Comparison of ENCODE assay signal across 18 cellular contexts in the genomic region with DNA sequence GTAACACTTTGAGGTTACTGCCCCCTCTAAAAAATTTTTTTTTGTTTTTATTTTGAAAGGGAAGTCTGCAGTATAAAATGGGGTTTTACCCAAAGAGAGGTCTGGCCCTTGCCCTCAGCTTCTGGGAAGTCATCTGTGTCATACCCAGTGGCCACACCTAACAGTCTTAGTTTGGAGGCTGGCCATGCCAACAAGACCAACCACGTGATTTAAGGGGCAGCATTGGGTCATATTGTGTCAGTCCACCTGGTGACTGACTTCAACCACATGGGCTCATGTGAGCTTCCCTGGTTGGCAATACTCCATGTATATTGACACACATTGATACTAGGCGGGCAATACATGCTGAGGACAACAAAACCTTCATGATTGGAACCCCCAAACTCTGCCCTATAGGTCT.
DNase-seq lines count a peak whose midpoint lies in the region; ATAC-seq and TF ChIP-seq lines count a peak whose summit lies in the region.
"Had no signal": no experiment of that assay in that cellular context is flagged by ENCODE, and none has a peak within 500 bp of the region (broad histone marks: within the 10 kb centered on the region; RNA-seq: fewer than 3 reads in every experiment).

No MANE protein-coding gene starts in this region.

- H2AFZ ChIP-seq in mammary epithelial cell (ENCODE audit: low read depth, low read length), result no peak overlapping the region

- TF ChIP-seq EP300 in suprapubic skin (IDR thresholded peaks at IDR 0.05), result no peak

- H3K36me3 Mint-ChIP-seq in MCF 10A (ENCODE audit: insufficient read depth, unreplicated experiment), result no peaks in the 10 kb centered on the region
- H3K36me3 Mint-ChIP-seq: CD14-positive monocyte; CD4-positive, alpha-beta memory T cell had no signal

- BruUV-seq in MCF 10A (replicated peaks; lab: Mats Ljungman, UMichigan) (no TSS peak), mammary epithelial cell (replicated peaks; lab: Mats Ljungman, UMichigan) (no TSS peak)

- H3K9me3 ChIP-seq in mammary epithelial cell (replicated peaks; ENCODE audit: insufficient read depth, low read length), result no peaks in the 10 kb centered on the region
- H3K9me3 ChIP-seq in right lobe of liver, result no peaks in the 10 kb centered on the region
- H3K9me3 ChIP-seq in suprapubic skin, result no peaks in the 10 kb centered on the region
- H3K9me3 ChIP-seq: A549 had no signal

- no peak overlapping the region for H3K4me3 Mint-ChIP-seq in MCF 10A (ENCODE audit: unreplicated experiment)
- H3K4me3 Mint-ChIP-seq: CD14-positive monocyte; CD4-positive, alpha-beta memory T cell; H9 had no signal

- TF ChIP-seq POLR2A in right lobe of liver (IDR thresholded peaks at IDR 0.05), result no peak
- no peak for TF ChIP-seq POLR2A in suprapubic skin (IDR thresholded peaks at IDR 0.05)

- DNase-seq in MCF 10A (ENCODE audit: unreplicated experiment) (peak; percentile 15), mammary epithelial cell (no peak), glomerular visceral epithelial cell (ENCODE audit: extremely low spot score) (peak; percentile 15), right lobe of liver (no peak), NCI-H2029 treated with DMSO at 0.1 percent for 48 hours (lab: John Stamatoyannopoulos, UW) (no peak), suprapubic skin (ENCODE audit: low spot score in 2 of 2) (no peak)
- no peak for DNase-seq in activated CD4-positive, alpha-beta T cell treated with anti-CD3 and anti-CD28 coated beads, Interleukin-2, amount 50 U/mL, for 48 hours
- DNase-seq: AML-193; CD4-positive, alpha-beta memory T cell; DMS153; DMS79; GDM1; GOT3; H9 had no signal

- no peaks in the 10 kb centered on the region for H3K4me1 ChIP-seq in mammary epithelial cell (ENCODE audit: insufficient read depth, low read length)
- H3K4me1 ChIP-seq in right lobe of liver, result no peaks in the 10 kb centered on the region
- no peaks in the 10 kb centered on the region for H3K4me1 ChIP-seq in suprapubic skin

- POLR2A ChIA-PET in MCF 10A (lab: Yijun Ruan, JAX), result no interaction called here

- WGBS in mammary epithelial cell (ENCODE audit: low coverage, missing lambda C conversion rate), result 56% methylated on average over 2 of the region's 2 CpGs
- WGBS in right lobe of liver (ENCODE audit: insufficient coverage, low coverage, low lambda C conversion rate, missing lambda C conversion rate), result 50% methylated on average over 2 of the region's 2 CpGs
- 72% methylated on average over 2 of the region's 2 CpGs for WGBS in suprapubic skin

- CTCF ChIA-PET in MCF 10A (lab: Yijun Ruan, JAX) (interaction anchor here (1.3 kb wide), 1 partner anchor 21 kb away, joined by 3 read pairs; no protein-coding TSS in a partner anchor), mammary epithelial cell (lab: Charles Lee; ENCODE audit: low non-redundant PET) (no interaction called here)

- H3K4me3 ChIP-seq in mammary epithelial cell (replicated peaks in 1 of 3; ENCODE audit: insufficient read depth in 1 of 3, low read depth in 2 of 3, low read length in 3 of 3) (no peak overlapping the region), right lobe of liver (no peak overlapping the region), suprapubic skin (no peak overlapping the region)
- H3K4me3 ChIP-seq: A549 had no signal

- dilution Hi-C loops in mammary epithelial cell (cut with HindIII; ENCODE audit: low sequenced_read_pairs), result no loop called here

- H3K27me3 ChIP-seq in mammary epithelial cell (ENCODE audit: insufficient read depth, low read length) (no peaks in the 10 kb centered on the region), right lobe of liver (no peaks in the 10 kb centered on the region), suprapubic skin (no peaks in the 10 kb centered on the region)

- H3K27ac Mint-ChIP-seq in MCF 10A (ENCODE audit: low read depth, unreplicated experiment), result no peak overlapping the region
- H3K27ac Mint-ChIP-seq: CD14-positive monocyte; CD4-positive, alpha-beta memory T cell; H9 had no signal

- in situ Hi-C loops in mammary epithelial cell (cut with MboI; ENCODE audit: low sequenced_read_pairs in 2 of 2), result no loop called here

- no peaks in the 10 kb centered on the region for H3K9me3 Mint-ChIP-seq in MCF 10A (ENCODE audit: unreplicated experiment)
- H3K9me3 Mint-ChIP-seq: CD4-positive, alpha-beta memory T cell; H9 had no signal

- H3K27ac ChIP-seq in mammary epithelial cell (ENCODE audit: insufficient read depth, low read depth, low read length) (no peak overlapping the region), right lobe of liver (no peak overlapping the region), suprapubic skin (no peak overlapping the region)
- H3K27ac ChIP-seq: 22Rv1, A549 had no signal

- no peak for TF ChIP-seq CTCF in MCF 10A (IDR thresholded peaks at IDR 0.05; ENCODE audit: unreplicated experiment)
- TF ChIP-seq CTCF in mammary epithelial cell (conservative IDR thresholded peaks at IDR 0.05 in 1 of 2, IDR thresholded peaks at IDR 0.05 in 1 of 2; ENCODE audit: extremely low read depth in 1 of 2, insufficient read depth in 1 of 2, low read depth in 1 of 2, low read length in 2 of 2), result no peak
- TF ChIP-seq CTCF in right lobe of liver (IDR thresholded peaks at IDR 0.05), result no peak
- TF ChIP-seq CTCF in suprapubic skin (IDR thresholded peaks at IDR 0.05), result no peak

- H3K4me2 ChIP-seq in mammary epithelial cell (ENCODE audit: insufficient read depth, low read depth, low read length), result no peak overlapping the region
- H3K4me2 ChIP-seq: A549 had no signal

- no peaks in the 10 kb centered on the region for H3K79me2 ChIP-seq in mammary epithelial cell (ENCODE audit: insufficient read depth, low read length)

- intact Hi-C loops in MCF 10A (cut with micrococcal nuclease), result no loop called here
- intact Hi-C loops in mammary epithelial cell (cut with micrococcal nuclease), result no loop called here
- intact Hi-C loops in right lobe of liver (cut with DNase I), result no loop called here

- H3K36me3 ChIP-seq in mammary epithelial cell (ENCODE audit: insufficient read depth, low read length) (no peaks in the 10 kb centered on the region), right lobe of liver (no peaks in the 10 kb centered on the region), suprapubic skin (no peaks in the 10 kb centered on the region)

- no peak overlapping the region for H3K9ac ChIP-seq in mammary epithelial cell (ENCODE audit: insufficient read depth, low read length)

- no peaks in the 10 kb centered on the region for H3K27me3 Mint-ChIP-seq in MCF 10A (ENCODE audit: insufficient read depth, unreplicated experiment)
- H3K27me3 Mint-ChIP-seq: CD4-positive, alpha-beta memory T cell had no signal

- peaks cover under 1% of the 10 kb centered on the region for H3K4me1 Mint-ChIP-seq in MCF 10A (ENCODE audit: insufficient read depth, unreplicated experiment)
- H3K4me1 Mint-ChIP-seq: CD14-positive monocyte; CD4-positive, alpha-beta memory T cell had no signal

- ATAC-seq in right lobe of liver (peak in 3 of 4 donors; percentile 31 to 69 (median 38)), GM21737 (IDR thresholded peaks at IDR 0.05; ENCODE audit: unreplicated experiment) (no peak)
- ATAC-seq: A549 had no signal

- H4K20me1 ChIP-seq in mammary epithelial cell (ENCODE audit: insufficient read depth, low read length), result no peaks in the 10 kb centered on the region

Comparison
In these comparisons a context has a peak if more than half of its experiments do, and no peak if none do; other contexts are left out.
1. DNase-seq: peak in MCF 10A (single experiment) and glomerular visceral epithelial cell (single experiment); none in mammary epithelial cell (single experiment), right lobe of liver (0 of 3), activated CD4-positive, alpha-beta T cell treated with anti-CD3 and anti-CD28 coated beads, Interleukin-2, amount 50 U/mL, for 48 hours (0 of 2), NCI-H2029 treated with DMSO at 0.1 percent for 48 hours (single experiment) and suprapubic skin (0 of 2).